13 cellular contexts compared by ENCODE assay signal in genomic region chr15:96342143-96342466, GRCh38. TPM values are rescaled to one million over a fixed set of nuclear protein-coding genes. Genes with fewer than 3 reads are reported as not detected.
DNase-seq lines count a peak whose midpoint lies in the region; ATAC-seq and TF ChIP-seq lines count a peak whose summit lies in the region.
"Had no signal": no experiment of that assay in that cellular context is flagged by ENCODE, and none has a peak within 500 bp of the region (broad histone marks: within the 10 kb centered on the region; RNA-seq: fewer than 3 reads in every experiment).

No MANE protein-coding gene starts in this region.

- no peak overlapping the region for H3K4ac ChIP-seq in H9 (ENCODE audit: low read depth, low read length)

- H3K4me3 Mint-ChIP-seq in H9: peak overlapping the region; percentile 67 to 85; a peak in 4 of 5 replicates
- H3K4me3 Mint-ChIP-seq: natural killer cell treated with Interleukin-12 subunit alpha and Interleukin-12 subunit beta and Interleukin-15 and Interleukin-18, amount 100 ng/mL, for 72 hours had no signal

- no peak overlapping the region for H3K9ac ChIP-seq in H9 (ENCODE audit: extremely low read depth, insufficient read length, low read length)
- no peak overlapping the region for H3K9ac ChIP-seq in iPS-20b (ENCODE audit: low read depth, low read length)

- H3K9me3 Mint-ChIP-seq in H9: peaks cover 0 to 3% of the 10 kb centered on the region in 2 experiments; a peak in 3 of 5 replicates
- H3K9me3 Mint-ChIP-seq: activated naive CD4-positive, alpha-beta T cell treated with anti-CD3 and anti-CD28 coated beads, Interleukin-2, amount 50 U/mL, for 72 hours; natural killer cell treated with Interleukin-12 subunit alpha and Interleukin-12 subunit beta and Interleukin-15 and Interleukin-18, amount 100 ng/mL, for 72 hours had no signal

- H3K4me2 ChIP-seq in H9 (ENCODE audit: insufficient read depth, insufficient read length, low read length): peak overlapping the region; percentile 57

- TF ChIP-seq CTCF in H9 (conservative IDR thresholded peaks at IDR 0.05) (no peak), ascending aorta (IDR thresholded peaks at IDR 0.05) (no peak)

- no peak overlapping the region for H4K8ac ChIP-seq in H9 (replicated peaks; ENCODE audit: insufficient read length, low read depth, low read length)

- no peak overlapping the region for H2AFZ ChIP-seq in H9 (ENCODE audit: low read length)

- no peak overlapping the region for H3K56ac ChIP-seq in H9 (ENCODE audit: insufficient read length, low read depth, low read length)

- no peak for ATAC-seq in HG02840 (IDR thresholded peaks at IDR 0.05; ENCODE audit: low FRiP score, unreplicated experiment)
- ATAC-seq: activated naive CD4-positive, alpha-beta T cell treated with anti-CD3 and anti-CD28 coated beads, Interleukin-2, amount 50 U/mL, for 72 hours; natural killer cell treated with Interleukin-12 subunit alpha and Interleukin-12 subunit beta and Interleukin-15 and Interleukin-18, amount 100 ng/mL, for 72 hours had no signal

- H2BK20ac ChIP-seq in H9 (ENCODE audit: low read depth, low read length, poor library complexity, severe bottlenecking): no peak overlapping the region

- H2AK5ac ChIP-seq in H9 (ENCODE audit: insufficient read length, low read length): no peak overlapping the region

- H3K27me3 ChIP-seq in H9 (ENCODE audit: insufficient read depth, low read length) (peaks cover 62% of the 10 kb centered on the region), ascending aorta (no peaks in the 10 kb centered on the region), iPS-20b (ENCODE audit: insufficient read depth, low read length) (peaks cover 97% of the 10 kb centered on the region)
- H3K27me3 ChIP-seq: SJCRH30 had no signal

- no peak overlapping the region for H3K14ac ChIP-seq in H9 (ENCODE audit: insufficient read depth, low read length)

- H3K36me3 ChIP-seq in ascending aorta (peaks cover 0 to 16% of the 10 kb centered on the region in 2 donors), iPS-20b (ENCODE audit: insufficient read depth, low read depth, low read length) (no peaks in the 10 kb centered on the region)

- H3K23me2 ChIP-seq in H9 (ENCODE audit: insufficient read length, low read depth, low read length, poor library complexity, severe bottlenecking): peaks cover 18% of the 10 kb centered on the region

- no peak overlapping the region for H4K5ac ChIP-seq in H9 (ENCODE audit: insufficient read length, low read depth, low read length)

- intact Hi-C loops in ascending aorta (cut with DNase I): loop anchor here (10.0 kb wide), 1 partner anchor 1317 kb away; no protein-coding TSS in a partner anchor

- no peaks in the 10 kb centered on the region; a peak in 1 of 7 replicates for H3K36me3 Mint-ChIP-seq in H9 (ENCODE audit: insufficient read depth in 1 of 3, low read depth in 3 of 3)

- no CpG with 5 or more reads among the region's 6 CpGs for WGBS in H9 (ENCODE audit: extremely low coverage, insufficient read length, low lambda C conversion rate)

- H3K27ac ChIP-seq in H9 (ENCODE audit: insufficient read length, low read depth, low read length) (no peak overlapping the region), ascending aorta (peak overlapping the region; percentile 91), iPS-20b (ENCODE audit: low read length) (no peak overlapping the region)
- H3K27ac ChIP-seq: SJCRH30 had no signal

- H2BK12ac ChIP-seq in H9 (ENCODE audit: insufficient read length, low read depth, low read length): no peak overlapping the region

- H3K4me1 ChIP-seq in H9 (ENCODE audit: insufficient read depth, low read length) (no peaks in the 10 kb centered on the region; the same call in 1 of the 2 replicates), ascending aorta (peaks cover 0 to 6% of the 10 kb centered on the region in 2 donors), iPS-20b (ENCODE audit: insufficient read depth, low read length) (peaks cover 27% of the 10 kb centered on the region)

- H3K27ac Mint-ChIP-seq in H9: no peak overlapping the region
- H3K27ac Mint-ChIP-seq: natural killer cell treated with Interleukin-12 subunit alpha and Interleukin-12 subunit beta and Interleukin-15 and Interleukin-18, amount 100 ng/mL, for 72 hours had no signal

- H3K79me1 ChIP-seq in H9 (ENCODE audit: insufficient read depth, low read depth, low read length, poor library complexity, severe bottlenecking): no peaks in the 10 kb centered on the region

- H2BK120ac ChIP-seq in H9 (ENCODE audit: low read depth, low read length, poor library complexity, severe bottlenecking): no peak overlapping the region

- H3K9me3 ChIP-seq in H9 (ENCODE audit: control insufficient read depth, low read depth, low read length) (no peaks in the 10 kb centered on the region), ascending aorta (no peaks in the 10 kb centered on the region), iPS-20b (ENCODE audit: insufficient read depth, low read depth, low read length) (no peaks in the 10 kb centered on the region; the same call in 1 of the 2 replicates)
- H3K9me3 ChIP-seq: SJCRH30 had no signal

- no peak overlapping the region for H2BK5ac ChIP-seq in H9 (ENCODE audit: insufficient read length, low read length)

- no peak overlapping the region for H3K23ac ChIP-seq in H9 (ENCODE audit: insufficient read length, low read depth, low read length)

- no peaks in the 10 kb centered on the region for H4K20me1 ChIP-seq in H9 (ENCODE audit: control insufficient read depth, insufficient read depth, insufficient read length)

- no peaks in the 10 kb centered on the region for H3K79me2 ChIP-seq in H9 (ENCODE audit: insufficient read depth, low read length)

- H3K18ac ChIP-seq in H9 (ENCODE audit: insufficient read length, low read depth, low read length): no peak overlapping the region

- H4K91ac ChIP-seq in H9 (ENCODE audit: insufficient read length, low read depth, low read length): no peak overlapping the region

- peaks cover 60 to 85% of the 10 kb centered on the region in 2 experiments for H3K4me1 Mint-ChIP-seq in H9

- no peak overlapping the region for H2BK15ac ChIP-seq in H9 (ENCODE audit: low read depth, low read length)

- H3T11ph ChIP-seq in H9 (ENCODE audit: low read length): no peak overlapping the region

- peaks cover 37% of the 10 kb centered on the region for H3K27me3 Mint-ChIP-seq in H9 (ENCODE audit: low read depth)

- DNase-seq in H9 (no peak), ascending aorta (ENCODE audit: low spot score in 2 of 2) (no peak), skeletal muscle cell (ENCODE audit: low read depth) (no peak), NCI-H2171 (lab: John Stamatoyannopoulos, UW) (no peak)
- no peak for DNase-seq in stimulated activated CD4-positive, alpha-beta T cell treated with anti-CD3 and anti-CD28 coated beads, Interleukin-2, amount 100 ng/mL, for 24 hours
- DNase-seq in activated effector memory CD4-positive, alpha-beta T cell treated with Interleukin-2 at 50 U/mL for 16 hours: no peak
- DNase-seq: activated CD4-positive, alpha-beta T cell treated with anti-CD3 and anti-CD28 coated beads for 1 hour; foreskin melanocyte; SJCRH30 had no signal

- peak overlapping the region; percentile 95 for H3K4me3 ChIP-seq in ascending aorta
- H3K4me3 ChIP-seq in iPS-20b (ENCODE audit: low read length): peak overlapping the region; percentile 67; the same call in 1 of the 2 replicates
- H3K4me3 ChIP-seq in skeletal muscle cell (ENCODE audit: low read depth, low read length): peak overlapping the region; percentile 93
- H3K4me3 ChIP-seq: SJCRH30 had no signal

RNA-seq across cellular contexts. Expression of gene NR2F2, which starts 11.6 kb away (rescaled TPM):
- total RNA-seq in H9 (2021): 0.24 TPM in 1 of 2 replicates, not detected in the other
- 126 TPM for total RNA-seq in ascending aorta
- total RNA-seq: activated naive CD4-positive, alpha-beta T cell treated with anti-CD3 and anti-CD28 coated beads, Interleukin-2, amount 50 U/mL, for 72 hours; natural killer cell treated with Interleukin-12 subunit alpha and Interleukin-12 subunit beta and Interleukin-15 and Interleukin-18, amount 100 ng/mL, for 72 hours had no signal

Comparison
In these comparisons a context has a peak if more than half of its experiments do, and no peak if none do; other contexts are left out.
1. H3K27ac ChIP-seq: peak in ascending aorta (2 of 2); none in H9 (single experiment) and iPS-20b (single experiment).
2. RNA of gene NR2F2, which starts 11.6 kb away (total RNA-seq): 126 TPM in ascending aorta (single experiment); 0.24 TPM in H9; every median in the first group is over 100 times any median in the second.
3. Peak in every context shown above with its lines, with median percentiles within 50 percentile points of each other: H3K4me3 ChIP-seq.